1 cellular context compared by ENCODE assay signal in the genomic region with DNA sequence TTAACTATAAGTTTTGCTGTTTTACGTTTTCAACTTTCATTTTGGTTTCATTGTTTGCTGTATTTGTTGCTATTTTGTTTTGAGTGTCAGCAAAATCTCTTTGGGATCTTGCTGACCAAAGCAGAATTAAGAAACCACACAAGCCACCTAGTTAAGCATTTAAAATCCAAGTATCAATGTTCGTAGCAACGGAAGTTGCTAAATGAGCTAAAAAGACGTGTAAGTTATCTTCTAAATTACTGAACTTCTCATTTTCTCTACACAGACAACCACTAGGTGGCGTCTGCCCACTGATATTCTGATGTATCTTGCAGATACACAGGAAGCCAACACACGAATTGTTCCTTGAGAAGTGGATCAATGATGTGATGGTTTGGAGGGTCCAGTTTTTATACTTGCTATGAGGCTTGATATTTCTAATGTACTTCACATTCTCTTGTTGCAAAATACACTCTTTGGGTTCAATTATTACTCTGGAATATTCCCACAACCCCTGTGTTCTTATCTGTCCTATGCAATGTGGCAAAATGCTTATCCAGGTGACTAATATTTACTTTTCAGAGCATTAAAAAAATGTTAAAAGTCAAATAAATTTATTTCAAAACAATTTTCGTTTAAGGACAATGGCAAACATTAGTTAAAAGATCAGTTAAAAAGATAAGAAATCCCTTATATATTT.
TF ChIP-seq lines count a peak whose summit lies in the region.

No MANE protein-coding gene starts in this region.

TF ChIP-seq in H1, 55 proteins besides CTCF, POLR2A, EP300 and RAD21:
- TF ChIP-seq, protein P1, sequence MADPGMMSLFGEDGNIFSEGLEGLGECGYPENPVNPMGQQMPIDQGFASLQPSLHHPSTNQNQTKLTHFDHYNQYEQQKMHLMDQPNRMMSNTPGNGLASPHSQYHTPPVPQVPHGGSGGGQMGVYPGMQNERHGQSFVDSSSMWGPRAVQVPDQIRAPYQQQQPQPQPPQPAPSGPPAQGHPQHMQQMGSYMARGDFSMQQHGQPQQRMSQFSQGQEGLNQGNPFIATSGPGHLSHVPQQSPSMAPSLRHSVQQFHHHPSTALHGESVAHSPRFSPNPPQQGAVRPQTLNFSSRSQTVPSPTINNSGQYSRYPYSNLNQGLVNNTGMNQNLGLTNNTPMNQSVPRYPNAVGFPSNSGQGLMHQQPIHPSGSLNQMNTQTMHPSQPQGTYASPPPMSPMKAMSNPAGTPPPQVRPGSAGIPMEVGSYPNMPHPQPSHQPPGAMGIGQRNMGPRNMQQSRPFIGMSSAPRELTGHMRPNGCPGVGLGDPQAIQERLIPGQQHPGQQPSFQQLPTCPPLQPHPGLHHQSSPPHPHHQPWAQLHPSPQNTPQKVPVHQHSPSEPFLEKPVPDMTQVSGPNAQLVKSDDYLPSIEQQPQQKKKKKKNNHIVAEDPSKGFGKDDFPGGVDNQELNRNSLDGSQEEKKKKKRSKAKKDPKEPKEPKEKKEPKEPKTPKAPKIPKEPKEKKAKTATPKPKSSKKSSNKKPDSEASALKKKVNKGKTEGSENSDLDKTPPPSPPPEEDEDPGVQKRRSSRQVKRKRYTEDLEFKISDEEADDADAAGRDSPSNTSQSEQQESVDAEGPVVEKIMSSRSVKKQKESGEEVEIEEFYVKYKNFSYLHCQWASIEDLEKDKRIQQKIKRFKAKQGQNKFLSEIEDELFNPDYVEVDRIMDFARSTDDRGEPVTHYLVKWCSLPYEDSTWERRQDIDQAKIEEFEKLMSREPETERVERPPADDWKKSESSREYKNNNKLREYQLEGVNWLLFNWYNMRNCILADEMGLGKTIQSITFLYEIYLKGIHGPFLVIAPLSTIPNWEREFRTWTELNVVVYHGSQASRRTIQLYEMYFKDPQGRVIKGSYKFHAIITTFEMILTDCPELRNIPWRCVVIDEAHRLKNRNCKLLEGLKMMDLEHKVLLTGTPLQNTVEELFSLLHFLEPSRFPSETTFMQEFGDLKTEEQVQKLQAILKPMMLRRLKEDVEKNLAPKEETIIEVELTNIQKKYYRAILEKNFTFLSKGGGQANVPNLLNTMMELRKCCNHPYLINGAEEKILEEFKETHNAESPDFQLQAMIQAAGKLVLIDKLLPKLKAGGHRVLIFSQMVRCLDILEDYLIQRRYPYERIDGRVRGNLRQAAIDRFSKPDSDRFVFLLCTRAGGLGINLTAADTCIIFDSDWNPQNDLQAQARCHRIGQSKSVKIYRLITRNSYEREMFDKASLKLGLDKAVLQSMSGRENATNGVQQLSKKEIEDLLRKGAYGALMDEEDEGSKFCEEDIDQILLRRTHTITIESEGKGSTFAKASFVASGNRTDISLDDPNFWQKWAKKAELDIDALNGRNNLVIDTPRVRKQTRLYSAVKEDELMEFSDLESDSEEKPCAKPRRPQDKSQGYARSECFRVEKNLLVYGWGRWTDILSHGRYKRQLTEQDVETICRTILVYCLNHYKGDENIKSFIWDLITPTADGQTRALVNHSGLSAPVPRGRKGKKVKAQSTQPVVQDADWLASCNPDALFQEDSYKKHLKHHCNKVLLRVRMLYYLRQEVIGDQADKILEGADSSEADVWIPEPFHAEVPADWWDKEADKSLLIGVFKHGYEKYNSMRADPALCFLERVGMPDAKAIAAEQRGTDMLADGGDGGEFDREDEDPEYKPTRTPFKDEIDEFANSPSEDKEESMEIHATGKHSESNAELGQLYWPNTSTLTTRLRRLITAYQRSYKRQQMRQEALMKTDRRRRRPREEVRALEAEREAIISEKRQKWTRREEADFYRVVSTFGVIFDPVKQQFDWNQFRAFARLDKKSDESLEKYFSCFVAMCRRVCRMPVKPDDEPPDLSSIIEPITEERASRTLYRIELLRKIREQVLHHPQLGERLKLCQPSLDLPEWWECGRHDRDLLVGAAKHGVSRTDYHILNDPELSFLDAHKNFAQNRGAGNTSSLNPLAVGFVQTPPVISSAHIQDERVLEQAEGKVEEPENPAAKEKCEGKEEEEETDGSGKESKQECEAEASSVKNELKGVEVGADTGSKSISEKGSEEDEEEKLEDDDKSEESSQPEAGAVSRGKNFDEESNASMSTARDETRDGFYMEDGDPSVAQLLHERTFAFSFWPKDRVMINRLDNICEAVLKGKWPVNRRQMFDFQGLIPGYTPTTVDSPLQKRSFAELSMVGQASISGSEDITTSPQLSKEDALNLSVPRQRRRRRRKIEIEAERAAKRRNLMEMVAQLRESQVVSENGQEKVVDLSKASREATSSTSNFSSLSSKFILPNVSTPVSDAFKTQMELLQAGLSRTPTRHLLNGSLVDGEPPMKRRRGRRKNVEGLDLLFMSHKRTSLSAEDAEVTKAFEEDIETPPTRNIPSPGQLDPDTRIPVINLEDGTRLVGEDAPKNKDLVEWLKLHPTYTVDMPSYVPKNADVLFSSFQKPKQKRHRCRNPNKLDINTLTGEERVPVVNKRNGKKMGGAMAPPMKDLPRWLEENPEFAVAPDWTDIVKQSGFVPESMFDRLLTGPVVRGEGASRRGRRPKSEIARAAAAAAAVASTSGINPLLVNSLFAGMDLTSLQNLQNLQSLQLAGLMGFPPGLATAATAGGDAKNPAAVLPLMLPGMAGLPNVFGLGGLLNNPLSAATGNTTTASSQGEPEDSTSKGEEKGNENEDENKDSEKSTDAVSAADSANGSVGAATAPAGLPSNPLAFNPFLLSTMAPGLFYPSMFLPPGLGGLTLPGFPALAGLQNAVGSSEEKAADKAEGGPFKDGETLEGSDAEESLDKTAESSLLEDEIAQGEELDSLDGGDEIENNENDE (IDR thresholded peaks at IDR 0.05; ENCODE audit: insufficient replicate concordance, low read length): no peak
- no peak for TF ChIP-seq BCL11A (IDR thresholded peaks at IDR 0.05; ENCODE audit: low read depth in 2 of 2, low read length in 2 of 2)
- no peak for TF ChIP-seq GABPA (IDR thresholded peaks at IDR 0.05; ENCODE audit: borderline replicate concordance, insufficient read depth, low read length)
- no peak for TF ChIP-seq TBP (IDR thresholded peaks at IDR 0.05; ENCODE audit: low read depth, low read length)
- TF ChIP-seq YY1 (IDR thresholded peaks at IDR 0.05; ENCODE audit: low read depth, low read length): no peak
- no peak for TF ChIP-seq FOSL1 (IDR thresholded peaks at IDR 0.05; ENCODE audit: insufficient read depth, low read depth, low read length)
- no peak for TF ChIP-seq SAP30 (IDR thresholded peaks at IDR 0.05; ENCODE audit: insufficient read depth, insufficient replicate concordance, low read length)
- TF ChIP-seq NANOG (IDR thresholded peaks at IDR 0.05; ENCODE audit: insufficient read depth, low read depth, low read length, poor library complexity, severe bottlenecking): no peak
- no peak for TF ChIP-seq CREB1 (IDR thresholded peaks at IDR 0.05)
- TF ChIP-seq KDM5A (IDR thresholded peaks at IDR 0.05; ENCODE audit: low read length): no peak
- no peak for TF ChIP-seq PHF8 (conservative IDR thresholded peaks at IDR 0.05; ENCODE audit: low read depth, low read length)
